ENCODE assay signal across 8 cellular contexts in the genomic region with DNA sequence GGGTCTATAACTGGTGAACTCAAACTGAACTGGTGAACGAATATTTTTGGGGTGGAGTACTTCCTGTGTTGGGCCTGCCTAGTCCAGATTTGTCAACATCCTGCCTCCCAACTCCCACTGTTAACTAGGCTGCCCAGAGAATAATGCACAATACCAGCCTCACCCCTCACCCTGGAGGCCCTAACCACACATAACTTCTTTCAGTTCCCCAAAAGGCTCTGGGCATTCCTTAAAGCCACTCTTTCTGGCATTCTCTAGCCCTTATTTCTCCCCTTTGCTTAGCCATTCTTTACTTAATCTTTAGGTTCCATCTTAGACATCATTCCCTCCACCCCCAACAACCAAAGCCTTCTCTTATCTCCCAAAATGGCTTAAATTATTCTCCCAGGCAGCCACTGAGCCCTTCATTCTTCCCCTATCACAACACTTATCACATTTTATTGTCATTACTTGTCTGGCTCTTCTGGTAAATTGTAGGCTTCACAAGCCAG. TPM values are rescaled to one million over a fixed set of nuclear protein-coding genes. Genes with fewer than 3 reads are reported as not detected.
DNase-seq lines count a peak whose midpoint lies in the region; ATAC-seq and TF ChIP-seq lines count a peak whose summit lies in the region.

No MANE protein-coding gene starts in this region.

- H3K27ac Mint-ChIP-seq in CD8-positive, alpha-beta memory T cell: peak overlapping the region; percentile 30 to 92 (median 84)
- peak overlapping the region; percentile 97 to 98 for H3K27ac Mint-ChIP-seq in T-cell

- no peaks in the 10 kb centered on the region for H3K27me3 ChIP-seq in CD8-positive, alpha-beta memory T cell (ENCODE audit: insufficient read depth, low read length, poor library complexity, severe bottlenecking)
- H3K27me3 ChIP-seq in heart left ventricle (no peaks in the 10 kb centered on the region), testis (no peaks in the 10 kb centered on the region)

- H3K4me3 Mint-ChIP-seq in CD8-positive, alpha-beta memory T cell: peak overlapping the region; percentile 22 to 86 (median 76)
- H3K4me3 Mint-ChIP-seq in T-cell: peak overlapping the region; percentile 55 to 66 (median 66)

- H3K27ac ChIP-seq in CD8-positive, alpha-beta memory T cell (ENCODE audit: low read depth, low read length): peak overlapping the region; percentile 40
- H3K27ac ChIP-seq in HEK293 (ENCODE audit: extremely low read depth, low read depth, low read length): 0 out of 2 replicates have a peak overlapping the region, but pooled peaks have one; percentile 4
- peak overlapping the region; percentile 47 to 88 (median 76) for H3K27ac ChIP-seq in heart left ventricle
- H3K27ac ChIP-seq in testis: peak overlapping the region in 1 of 2 donors; percentile 26
- peak overlapping the region in 1 of 2 donors; percentile 60 for H3K27ac ChIP-seq in coronary artery

- no peaks in the 10 kb centered on the region for H3K9me3 ChIP-seq in CD8-positive, alpha-beta memory T cell (ENCODE audit: low read length)
- H3K9me3 ChIP-seq in HEK293 (ENCODE audit: control insufficient read depth, insufficient read depth, low read depth, low read length) (no peaks in the 10 kb centered on the region), heart left ventricle (no peaks in the 10 kb centered on the region), testis (no peaks in the 10 kb centered on the region)

- intact Hi-C loops in heart left ventricle (cut with DNase I) (loop anchor here in 1 of 10 donors (10.0 kb wide), 1 partner anchor 60 kb away; no protein-coding TSS in a partner anchor), testis (cut with DNase I; ENCODE audit: low total_unique reads) (no loop called here)

- no peaks in the 10 kb centered on the region for H3K27me3 Mint-ChIP-seq in CD8-positive, alpha-beta memory T cell
- H3K27me3 Mint-ChIP-seq in T-cell: no peaks in the 10 kb centered on the region

- peak overlapping the region; percentile 57 for H3K4me3 ChIP-seq in CD8-positive, alpha-beta memory T cell (ENCODE audit: low read length)
- H3K4me3 ChIP-seq in HEK293 (ENCODE audit: low read depth, low read length) (no peak overlapping the region), heart left ventricle (no peak overlapping the region), testis (no peak overlapping the region), coronary artery (no peak overlapping the region)

- peak; percentile 68 to 88 (median 78) for ATAC-seq in T-cell (replicated peaks in 1 of 4)
- peak in 3 of 4 donors; percentile 82 to 92 (median 89) for ATAC-seq in heart left ventricle
- ATAC-seq in HG03520 (IDR thresholded peaks at IDR 0.05; ENCODE audit: unreplicated experiment): no peak

- no peak for TF ChIP-seq POLR2A in heart left ventricle (IDR thresholded peaks at IDR 0.05)
- no peak for TF ChIP-seq POLR2A in testis (IDR thresholded peaks at IDR 0.05)

- no peaks in the 10 kb centered on the region for H3K36me3 Mint-ChIP-seq in CD8-positive, alpha-beta memory T cell
- H3K36me3 Mint-ChIP-seq in T-cell: no peaks in the 10 kb centered on the region

- CTCF ChIA-PET in CD8-positive, alpha-beta memory T cell (lab: Charles Lee): interaction anchor here (0.9 to 3.6 kb wide), 4 partner anchors 9 to 22 kb away, joined by 4 to 15 read pairs (median 7); a partner anchor contains a TSS
- CTCF ChIA-PET in HEK293 (lab: Yijun Ruan, JAX) (no interaction called here), T-cell (lab: Charles Lee) (interaction anchor here (0.6 to 1.4 kb wide), 4 partner anchors 8 to 43 kb away, joined by 3 to 7 read pairs (median 4); no protein-coding TSS in a partner anchor)

- peaks cover 48% of the 10 kb centered on the region for H3K4me1 ChIP-seq in CD8-positive, alpha-beta memory T cell (ENCODE audit: insufficient read depth, low read length)
- no peaks in the 10 kb centered on the region for H3K4me1 ChIP-seq in HEK293 (ENCODE audit: control insufficient read depth, insufficient read depth, low read length)
- H3K4me1 ChIP-seq in heart left ventricle: peaks cover 0 to 48% (median 9%) of the 10 kb centered on the region in 12 donors
- H3K4me1 ChIP-seq in testis: no peaks in the 10 kb centered on the region

- TF ChIP-seq CTCF in HEK293 (tag by site-specific recombination; IDR thresholded peaks at IDR 0.05): no peak
- no peak for TF ChIP-seq CTCF in heart left ventricle (IDR thresholded peaks at IDR 0.05)
- TF ChIP-seq CTCF in testis (IDR thresholded peaks at IDR 0.05): no peak
- TF ChIP-seq CTCF in coronary artery (IDR thresholded peaks at IDR 0.05): no peak

- H3K4me1 Mint-ChIP-seq in CD8-positive, alpha-beta memory T cell: peaks cover 54 to 74% (median 54%) of the 10 kb centered on the region in 3 donors
- H3K4me1 Mint-ChIP-seq in T-cell: peaks cover 52 to 66% (median 65%) of the 10 kb centered on the region in 3 donors

- DNase-seq in CD8-positive, alpha-beta memory T cell: peak in 2 of 5 donors; percentile 30 to 31
- DNase-seq in T-cell: peak in 15 of 34 experiments; percentile 9 to 51 (median 25)
- peak in 3 of 5 donors; percentile 35 to 45 (median 43) for DNase-seq in heart left ventricle
- peak; percentile 19 for DNase-seq in testis
- no peak for DNase-seq in stimulated activated naive CD4-positive, alpha-beta T cell treated with Interleukin-2 at 50 U/mL for 16 hours (lab: John Stamatoyannopoulos, UW)
- no peak for DNase-seq in coronary artery (ENCODE audit: low spot score)

- 30 to 43% (median 35%) methylated on average over 1 of the region's 1 CpG for WGBS in heart left ventricle, 4 donors
- 33 to 53% methylated on average over 1 of the region's 1 CpG for WGBS in testis, 2 donors

- no peaks in the 10 kb centered on the region for H3K36me3 ChIP-seq in CD8-positive, alpha-beta memory T cell (ENCODE audit: insufficient read depth, low read length)
- H3K36me3 ChIP-seq in HEK293 (ENCODE audit: control insufficient read depth in 2 of 2, insufficient read depth in 1 of 2, low read length in 2 of 2) (no peaks in the 10 kb centered on the region), heart left ventricle (no peaks in the 10 kb centered on the region), testis (ENCODE audit: low read depth, missing control alignments) (no peaks in the 10 kb centered on the region)

- H3K9me3 Mint-ChIP-seq in CD8-positive, alpha-beta memory T cell: no peaks in the 10 kb centered on the region
- H3K9me3 Mint-ChIP-seq in T-cell: no peaks in the 10 kb centered on the region

- POLR2A ChIA-PET in CD8-positive, alpha-beta memory T cell (lab: Charles Lee): interaction anchor here (0.5 to 6.2 kb wide), 5 partner anchors 9 to 24 kb away, joined by 5 to 54 read pairs (median 9); a partner anchor contains a TSS
- POLR2A ChIA-PET in HEK293 (lab: Yijun Ruan, JAX) (no interaction called here), T-cell (lab: Charles Lee) (interaction anchor here in 1 of 2 donors (1.1 kb wide), 1 partner anchor 9 kb away, joined by 4 read pairs; a partner anchor contains a TSS)

TF ChIP-seq in HEK293, 187 proteins besides CTCF, POLR2A, EP300 and RAD21 (continues in another document):
- TF ChIP-seq ZNF292 (tag by site-specific recombination; IDR thresholded peaks at IDR 0.05; ENCODE audit: borderline replicate concordance, low read depth): no peak
- no peak for TF ChIP-seq ZNF223 (tag by site-specific recombination; IDR thresholded peaks at IDR 0.05)
- TF ChIP-seq, protein P1, sequence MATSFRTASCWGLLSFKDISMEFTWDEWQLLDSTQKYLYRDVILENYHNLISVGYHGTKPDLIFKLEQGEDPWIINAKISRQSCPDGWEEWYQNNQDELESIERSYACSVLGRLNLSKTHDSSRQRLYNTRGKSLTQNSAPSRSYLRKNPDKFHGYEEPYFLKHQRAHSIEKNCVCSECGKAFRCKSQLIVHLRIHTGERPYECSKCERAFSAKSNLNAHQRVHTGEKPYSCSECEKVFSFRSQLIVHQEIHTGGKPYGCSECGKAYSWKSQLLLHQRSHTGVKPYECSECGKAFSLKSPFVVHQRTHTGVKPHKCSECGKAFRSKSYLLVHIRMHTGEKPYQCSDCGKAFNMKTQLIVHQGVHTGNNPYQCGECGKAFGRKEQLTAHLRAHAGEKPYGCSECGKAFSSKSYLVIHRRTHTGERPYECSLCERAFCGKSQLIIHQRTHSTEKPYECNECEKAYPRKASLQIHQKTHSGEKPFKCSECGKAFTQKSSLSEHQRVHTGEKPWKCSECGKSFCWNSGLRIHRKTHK (tag by site-specific recombination; IDR thresholded peaks at IDR 0.05): no peak
- no peak for TF ChIP-seq ZNF623 (tag by site-specific recombination; IDR thresholded peaks at IDR 0.05)
- TF ChIP-seq, protein P2, sequence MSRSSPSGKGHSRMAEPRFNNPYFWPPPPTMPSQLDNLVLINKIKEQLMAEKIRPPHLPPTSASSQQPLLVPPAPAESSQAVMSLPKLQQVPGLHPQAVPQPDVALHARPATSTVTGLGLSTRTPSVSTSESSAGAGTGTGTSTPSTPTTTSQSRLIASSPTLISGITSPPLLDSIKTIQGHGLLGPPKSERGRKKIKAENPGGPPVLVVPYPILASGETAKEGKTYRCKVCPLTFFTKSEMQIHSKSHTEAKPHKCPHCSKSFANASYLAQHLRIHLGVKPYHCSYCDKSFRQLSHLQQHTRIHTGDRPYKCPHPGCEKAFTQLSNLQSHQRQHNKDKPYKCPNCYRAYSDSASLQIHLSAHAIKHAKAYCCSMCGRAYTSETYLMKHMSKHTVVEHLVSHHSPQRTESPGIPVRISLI (tag by site-specific recombination; IDR thresholded peaks at IDR 0.05): no peak
- TF ChIP-seq ZNF549 (tag by site-specific recombination; IDR thresholded peaks at IDR 0.05): no peak
- TF ChIP-seq ZNF404 (tag by site-specific recombination; IDR thresholded peaks at IDR 0.05): no peak
- no peak for TF ChIP-seq ZNF239 (tag by site-specific recombination; IDR thresholded peaks at IDR 0.05)
- TF ChIP-seq REPIN1 (tag by site-specific recombination; IDR thresholded peaks at IDR 0.05; ENCODE audit: low read depth): no peak
- TF ChIP-seq ZNF169 (tag by site-specific recombination; IDR thresholded peaks at IDR 0.05): no peak
- no peak for TF ChIP-seq ZNF266 (tag by site-specific recombination; IDR thresholded peaks at IDR 0.05; ENCODE audit: low read depth)

RNA-seq across cellular contexts. Expression of a gene that starts 9.1 kb away (rescaled TPM):
- 100 to 1,000 TPM; 132 to 133 TPM for total RNA-seq in CD8-positive, alpha-beta memory T cell
- 134 TPM for polyA plus RNA-seq in CD8-positive, alpha-beta memory T cell
- total RNA-seq in T-cell (10 to 100 TPM; 52.3 to 68.9 (median 66.5) TPM), heart left ventricle (10 to 100 TPM; 55.7 to 95.7 (median 73.0) TPM), testis (10 to 100 TPM; 67.7 to 88.9 TPM)
- polyA plus RNA-seq in heart left ventricle (100 to 1,000 TPM in 1 of 2 donors, 10 to 100 TPM in 1; 73.3 to 152 TPM), testis (ENCODE audit: insufficient read depth, low read depth, low replicate concordance) (121 TPM)

RNA-seq across cellular contexts. Expression of a gene that starts 23.3 kb away (rescaled TPM):
- total RNA-seq in CD8-positive, alpha-beta memory T cell: 10 to 100 TPM; 31.2 to 33.1 TPM
- 10.4 TPM for polyA plus RNA-seq in CD8-positive, alpha-beta memory T cell
- 10 to 100 TPM; 34.5 to 43.6 (median 39.0) TPM for total RNA-seq in T-cell
- total RNA-seq in heart left ventricle: 10 to 100 TPM; 16.8 to 28.6 (median 21.4) TPM
- 10 to 100 TPM in 1 of 2 donors, 1 to 10 TPM in 1; 9.7 to 21.2 TPM for polyA plus RNA-seq in heart left ventricle
- total RNA-seq in testis: 10 to 100 TPM; 36.7 to 40.8 TPM
- 39.6 TPM for polyA plus RNA-seq in testis (ENCODE audit: insufficient read depth, low read depth, low replicate concordance)

Comparison
In these comparisons a context has a peak if more than half of its experiments do, and no peak if none do; other contexts are left out.
1. DNase-seq: peak in heart left ventricle (3 of 5) and testis (single experiment); none in stimulated activated naive CD4-positive, alpha-beta T cell treated with Interleukin-2 at 50 U/mL for 16 hours (single experiment) and coronary artery (single experiment).